In genomic region chr2:152815634-152816257, GRCh38 we compare ENCODE assay signal across 31 cellular contexts.
A peak's percentile ranks its signal among the peaks of the same experiment; 100 is the strongest.
DNase-seq lines count a peak whose midpoint lies in the region; ATAC-seq and TF ChIP-seq lines count a peak whose summit lies in the region.
"Had no signal": no experiment of that assay in that cellular context is flagged by ENCODE, and none has a peak within 500 bp of the region (broad histone marks: within the 10 kb centered on the region; RNA-seq: fewer than 3 reads in every experiment).

No MANE protein-coding gene starts in this region.

- H3K4me3 ChIP-seq in endodermal cell (ENCODE audit: low read length), result peak overlapping the region; percentile 56
- H3K4me3 ChIP-seq: dorsolateral prefrontal cortex, Peyer's patch, tibial artery had no signal

- H3K27ac ChIP-seq in endodermal cell (ENCODE audit: low read depth, low read length), result no peak overlapping the region
- H3K27ac ChIP-seq: brain microvascular endothelial cell, dorsolateral prefrontal cortex, Peyer's patch, tibial artery had no signal

- peaks cover 43% of the 10 kb centered on the region for H3K9me3 ChIP-seq in endodermal cell (ENCODE audit: control insufficient read depth, low read length)
- H3K9me3 ChIP-seq: Peyer's patch had no signal

- DNase-seq in endodermal cell (no peak), RPMI8226 (no peak), NCI-H1105 treated with DMSO at 0.1 percent for 48 hours (lab: John Stamatoyannopoulos, UW) (no peak)
- DNase-seq in stimulated activated naive CD8-positive, alpha-beta T cell treated with anti-CD3 and anti-CD28 coated beads, Interleukin-15, amount 100 ng/mL, for 72 hours, result no peak
- DNase-seq: activated CD4-positive, alpha-beta T cell treated with anti-CD3 and anti-CD28 coated beads for 36 hours; activated naive CD4-positive, alpha-beta T cell treated with anti-CD3 and anti-CD28 coated beads, Interleukin-2, amount 50 U/mL, for 16 hours; AML-193; amniotic stem cell; brain microvascular endothelial cell; CD4-positive, alpha-beta T cell; dorsolateral prefrontal cortex; Kasumi-1; kidney; midbrain; naive thymus-derived CD4-positive, alpha-beta T cell; NCI-H1436 treated with DMSO at 0.1 percent for 48 hours; NCI-H2107; NCI-H446; NCI-H774; Peyer's patch; SHP77 treated with DMSO at 0.1 percent for 48 hours; stimulated activated CD4-positive, alpha-beta T cell treated with anti-CD3 and anti-CD28 coated beads, Interleukin-12 subunit alpha, Interleukin-12 subunit beta, amount 100 ng/mL, for 4 hours; stimulated activated CD4-positive, alpha-beta T cell treated with anti-CD3 and anti-CD28 coated beads, Interleukin-2, amount 100 ng/mL, for 48 hours; tibial artery had no signal

- H3K27me3 ChIP-seq in endodermal cell (ENCODE audit: control insufficient read depth, insufficient read depth, low read length, poor library complexity, severe bottlenecking), result no peaks in the 10 kb centered on the region
- H3K27me3 ChIP-seq: brain microvascular endothelial cell, Peyer's patch, tibial artery had no signal

- peaks cover 5% of the 10 kb centered on the region for H3K36me3 Mint-ChIP-seq in endodermal cell (ENCODE audit: low read depth)

- H3K9ac ChIP-seq in endodermal cell (ENCODE audit: extremely low read depth, low read length, poor library complexity, severe bottlenecking), result no peak overlapping the region

- H3K27me3 Mint-ChIP-seq in endodermal cell (ENCODE audit: insufficient read depth), result no peaks in the 10 kb centered on the region
- peaks cover 15% of the 10 kb centered on the region for H3K27me3 Mint-ChIP-seq in stimulated activated naive CD8-positive, alpha-beta T cell treated with anti-CD3 and anti-CD28 coated beads, Interleukin-15, amount 100 ng/mL, for 72 hours

- peaks cover 8% of the 10 kb centered on the region for H3K4me1 ChIP-seq in endodermal cell (ENCODE audit: control insufficient read depth, insufficient read depth, low read length)
- H3K4me1 ChIP-seq: Peyer's patch, tibial artery had no signal

- no peak for TF ChIP-seq CTCF in endodermal cell (conservative IDR thresholded peaks at IDR 0.05)

- H3K27ac Mint-ChIP-seq in endodermal cell, result no peak overlapping the region
- peak overlapping the region in 1 of 2 donors; percentile 57 for H3K27ac Mint-ChIP-seq in stimulated activated naive CD8-positive, alpha-beta T cell treated with anti-CD3 and anti-CD28 coated beads, Interleukin-15, amount 100 ng/mL, for 72 hours
- H3K27ac Mint-ChIP-seq: activated CD4-positive, alpha-beta T cell treated with anti-CD3 and anti-CD28 coated beads for 36 hours; activated T-helper 2 cell treated with anti-CD3 and anti-CD28 coated beads, Interferon-gamma antibody, Interleukin-2, Interleukin-4, amounts not matched to agents 10 μg/mL and 5 μg/mL and 100 μg/mL, durations not matched to agents 14 hours and 24 hours and 36 hours; CD4-positive, alpha-beta T cell; naive thymus-derived CD4-positive, alpha-beta T cell; T-helper 2 cell treated with Interferon-gamma antibody and Interleukin-4, amounts not matched to agents 5 μg/mL and 100 μg/mL, for 36 hours had no signal

- H3K9me3 Mint-ChIP-seq in endodermal cell, result peaks cover 21% of the 10 kb centered on the region
- H3K9me3 Mint-ChIP-seq in stimulated activated naive CD8-positive, alpha-beta T cell treated with anti-CD3 and anti-CD28 coated beads, Interleukin-15, amount 100 ng/mL, for 72 hours, result peaks cover 5 to 24% of the 10 kb centered on the region in 2 donors

- ATAC-seq in GM18511 (IDR thresholded peaks at IDR 0.05; ENCODE audit: unreplicated experiment) (peak; percentile 54), GM21381 (IDR thresholded peaks at IDR 0.05; ENCODE audit: unreplicated experiment) (peak; percentile 55), HG03354 (IDR thresholded peaks at IDR 0.05; ENCODE audit: poor library complexity, severe bottlenecking, unreplicated experiment) (peak; percentile 58), HG02852 (IDR thresholded peaks at IDR 0.05; ENCODE audit: unreplicated experiment) (no peak)
- no peak for ATAC-seq in stimulated activated naive CD8-positive, alpha-beta T cell treated with anti-CD3 and anti-CD28 coated beads, Interleukin-15, amount 100 ng/mL, for 72 hours
- ATAC-seq: activated CD4-positive, alpha-beta T cell treated with anti-CD3 and anti-CD28 coated beads for 36 hours; naive thymus-derived CD4-positive, alpha-beta T cell; sciatic nerve had no signal

- WGBS in endodermal cell (ENCODE audit: insufficient coverage in 1 of 2, insufficient read length in 1 of 2), 2 experiments, result 89% methylated on average over 3 of the region's 3 CpGs; no CpG with 5 or more reads in 1 of the 2 experiments

- peaks cover 31% of the 10 kb centered on the region for H3K4me1 Mint-ChIP-seq in endodermal cell
- peaks cover 5% of the 10 kb centered on the region for H3K4me1 Mint-ChIP-seq in stimulated activated naive CD8-positive, alpha-beta T cell treated with anti-CD3 and anti-CD28 coated beads, Interleukin-15, amount 100 ng/mL, for 72 hours
- H3K4me1 Mint-ChIP-seq: activated CD4-positive, alpha-beta T cell treated with anti-CD3 and anti-CD28 coated beads for 36 hours had no signal

- H3K36me3 ChIP-seq in endodermal cell (ENCODE audit: control insufficient read depth, insufficient read depth, low read length), result no peaks in the 10 kb centered on the region
- H3K36me3 ChIP-seq: brain microvascular endothelial cell, Peyer's patch, tibial artery had no signal

- no peak overlapping the region for H3K4me3 Mint-ChIP-seq in endodermal cell
- no peak overlapping the region for H3K4me3 Mint-ChIP-seq in stimulated activated naive CD8-positive, alpha-beta T cell treated with anti-CD3 and anti-CD28 coated beads, Interleukin-15, amount 100 ng/mL, for 72 hours
- H3K4me3 Mint-ChIP-seq: activated CD4-positive, alpha-beta T cell treated with anti-CD3 and anti-CD28 coated beads for 36 hours; CD4-positive, alpha-beta T cell; naive thymus-derived CD4-positive, alpha-beta T cell; T-helper 2 cell treated with Interferon-gamma antibody and Interleukin-4, amounts not matched to agents 5 μg/mL and 100 μg/mL, for 36 hours had no signal

Comparison
In these comparisons a context has a peak if more than half of its experiments do, and no peak if none do; other contexts are left out.
1. ATAC-seq: peak in GM18511 (single experiment), GM21381 (single experiment) and HG03354 (single experiment); none in HG02852 (single experiment) and stimulated activated naive CD8-positive, alpha-beta T cell treated with anti-CD3 and anti-CD28 coated beads, Interleukin-15, amount 100 ng/mL, for 72 hours (single experiment).